Comparison of ENCODE assay signal across 21 cellular contexts in the genomic region with DNA sequence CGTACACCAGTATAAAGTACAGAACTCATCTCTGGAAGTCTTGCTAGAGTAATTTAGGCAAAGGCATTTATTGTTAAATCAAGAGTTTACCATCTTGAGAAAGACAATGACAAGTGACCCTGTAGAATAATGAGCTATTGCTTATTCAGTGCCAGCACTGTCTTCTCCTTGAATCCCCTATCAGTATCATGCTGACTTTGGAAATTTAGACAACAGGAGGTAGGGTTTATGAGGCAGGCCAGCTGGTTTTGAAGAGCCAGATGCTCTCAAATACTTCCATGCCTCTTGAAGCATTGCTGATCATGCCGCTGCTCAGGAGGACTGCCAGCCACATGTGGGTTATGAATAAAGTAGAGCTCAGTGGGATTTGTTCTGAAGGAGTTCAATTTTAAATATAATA.
DNase-seq lines count a peak whose midpoint lies in the region; ATAC-seq, FAIRE-seq and TF ChIP-seq lines count a peak whose summit lies in the region.
"Had no signal": no experiment of that assay in that cellular context is flagged by ENCODE, and none has a peak within 500 bp of the region (broad histone marks: within the 10 kb centered on the region; RNA-seq: fewer than 3 reads in every experiment).

No MANE protein-coding gene starts in this region.

- CTCF ChIA-PET in H1 (lab: Charles Lee; ENCODE audit: partially characterized antibody), result interaction anchor here (1.1 to 2.0 kb wide), 4 partner anchors 9 to 45 kb away, joined by 3 to 5 read pairs (median 4); no protein-coding TSS in a partner anchor

- TF ChIP-seq EP300 in H1 (IDR thresholded peaks at IDR 0.05; ENCODE audit: borderline replicate concordance in 1 of 2, low read depth in 2 of 2, low read length in 2 of 2), result no peak

- H3K4me3 ChIP-seq in GM23338 (no peak overlapping the region), H1 (ENCODE audit: extremely low read depth in 1 of 4, insufficient read depth in 2 of 4, low read depth in 3 of 4, low read length in 4 of 4) (no peak overlapping the region), MM.1S (ENCODE audit: low read length) (no peak overlapping the region)
- H3K4me3 ChIP-seq: GM12878, K562, MG63, Peyer's patch had no signal

- H3K27me3 ChIP-seq in GM23338 (ENCODE audit: insufficient read depth), result no peaks in the 10 kb centered on the region
- H3K27me3 ChIP-seq in H1 (replicated peaks in 1 of 4; ENCODE audit: control insufficient read depth in 3 of 4, extremely low read depth in 1 of 4, insufficient read depth in 3 of 4, low read length in 3 of 4), result peaks cover 0 to 1% (median 0%) of the 10 kb centered on the region in 4 experiments; a peak in 1 of 7 replicates
- no peaks in the 10 kb centered on the region for H3K27me3 ChIP-seq in MM.1S (replicated peaks; ENCODE audit: insufficient read depth, low read length)
- H3K27me3 ChIP-seq: MG63, Peyer's patch had no signal

- ATAC-seq in GM23338, result no peak
- ATAC-seq: CD8-positive, alpha-beta T cell; GM12878; HepG2; K562 had no signal

- no peak overlapping the region for H2AK5ac ChIP-seq in H1 (ENCODE audit: low read depth, low read length)

- H4K20me1 ChIP-seq in GM23338 (replicated peaks; ENCODE audit: insufficient read depth) (no peaks in the 10 kb centered on the region), H1 (replicated peaks in 1 of 2; ENCODE audit: control insufficient read depth in 1 of 2, insufficient read depth in 2 of 2, low read length in 2 of 2) (no peaks in the 10 kb centered on the region), MM.1S (ENCODE audit: insufficient read depth, low read length) (no peaks in the 10 kb centered on the region)

- 96% methylated on average over 2 of the region's 2 CpGs; no CpG with 5 or more reads in 1 of the 2 experiments for WGBS in H1 (ENCODE audit: extremely low coverage in 1 of 2, insufficient coverage in 1 of 2, insufficient read length in 1 of 2, insufficient replicate concordance in 2 of 2, low coverage in 1 of 2, low lambda C conversion rate in 2 of 2, missing lambda C conversion rate in 1 of 2), 2 experiments

- H3K4me2 ChIP-seq in GM23338, result no peak overlapping the region
- H3K4me2 ChIP-seq in H1 (ENCODE audit: insufficient read depth in 1 of 2, low read depth in 2 of 2, low read length in 2 of 2), result no peak overlapping the region
- no peak overlapping the region for H3K4me2 ChIP-seq in MM.1S (ENCODE audit: low read depth, low read length)

- no peaks in the 10 kb centered on the region for H3K9me2 ChIP-seq in GM23338 (ENCODE audit: insufficient read depth)
- no peaks in the 10 kb centered on the region for H3K9me2 ChIP-seq in MM.1S (replicated peaks; ENCODE audit: insufficient read depth, low read length)

- H3F3A ChIP-seq in GM23338 (replicated peaks; ENCODE audit: low read depth), result no peaks in the 10 kb centered on the region
- no peaks in the 10 kb centered on the region for H3F3A ChIP-seq in MM.1S (ENCODE audit: insufficient read depth, low read length)

- peaks cover 5% of the 10 kb centered on the region for H3K4me1 ChIP-seq in GM23338 (ENCODE audit: insufficient read depth)
- peaks cover 0 to 5% (median 0%) of the 10 kb centered on the region in 4 experiments; a peak in 1 of 7 replicates for H3K4me1 ChIP-seq in H1 (replicated peaks in 1 of 4; ENCODE audit: control insufficient read depth in 3 of 4, insufficient read depth in 4 of 4, low read length in 3 of 4)
- H3K4me1 ChIP-seq in MM.1S (ENCODE audit: low read length), result no peaks in the 10 kb centered on the region
- H3K4me1 ChIP-seq: Peyer's patch had no signal

- H3K14ac ChIP-seq in H1 (ENCODE audit: insufficient read length), result no peak overlapping the region

- H3K4ac ChIP-seq in H1 (replicated peaks; ENCODE audit: insufficient read length, low read depth, low read length), result no peak overlapping the region

- H4K8ac ChIP-seq in H1 (ENCODE audit: extremely low read depth, insufficient read depth, low read length), result no peak overlapping the region

- H3K27me3 Mint-ChIP-seq in GM23338 (ENCODE audit: insufficient read depth, low read depth, poor library complexity), result no peaks in the 10 kb centered on the region

- H3K18ac ChIP-seq in H1 (ENCODE audit: extremely low read depth, low read length), result no peak overlapping the region

- no peak overlapping the region for H4K91ac ChIP-seq in H1 (replicated peaks; ENCODE audit: insufficient read length, low read length)

- no peaks in the 10 kb centered on the region for H3K9me3 ChIP-seq in H1 (ENCODE audit: insufficient read depth in 2 of 2, low read depth in 1 of 2, low read length in 1 of 2)
- H3K9me3 ChIP-seq in MM.1S (replicated peaks; ENCODE audit: insufficient read depth, low read length), result no peaks in the 10 kb centered on the region
- H3K9me3 ChIP-seq: MG63, Peyer's patch had no signal

- H3K79me2 ChIP-seq in GM23338 (replicated peaks; ENCODE audit: insufficient read depth) (no peaks in the 10 kb centered on the region), H1 (ENCODE audit: control insufficient read depth in 1 of 2, insufficient read depth in 2 of 2, low read length in 2 of 2) (no peaks in the 10 kb centered on the region), MM.1S (ENCODE audit: low read length) (no peaks in the 10 kb centered on the region)

- H2BK120ac ChIP-seq in H1 (replicated peaks; ENCODE audit: low read depth, low read length), result no peak overlapping the region

- TF ChIP-seq CTCF in GM23338 (conservative IDR thresholded peaks at IDR 0.05; ENCODE audit: low read depth in 2 of 2) (no peak), H1 (IDR thresholded peaks at IDR 0.05; ENCODE audit: control extremely low read depth in 1 of 3, insufficient read depth in 1 of 3, low read depth in 1 of 3, low read length in 3 of 3) (no peak), MM.1S (IDR thresholded peaks at IDR 0.05; ENCODE audit: low read length) (no peak)

- no peak overlapping the region for H2BK5ac ChIP-seq in H1 (ENCODE audit: low read depth, low read length)

- H3K4me3 Mint-ChIP-seq in GM23338, result no peak overlapping the region
- H3K4me3 Mint-ChIP-seq: CD8-positive, alpha-beta T cell had no signal

- H4K5ac ChIP-seq in H1 (ENCODE audit: insufficient read length, low read depth, low read length), result no peak overlapping the region

- H2BK15ac ChIP-seq in H1 (ENCODE audit: low read length), result no peak overlapping the region

- H3K36me3 ChIP-seq in GM23338 (ENCODE audit: insufficient read depth) (no peaks in the 10 kb centered on the region), H1 (ENCODE audit: control insufficient read depth in 2 of 4, insufficient read depth in 4 of 4, low read length in 3 of 4) (no peaks in the 10 kb centered on the region), MM.1S (replicated peaks; ENCODE audit: insufficient read depth, low read length) (no peaks in the 10 kb centered on the region)
- H3K36me3 ChIP-seq: MG63, Peyer's patch had no signal

- H2AFZ ChIP-seq in GM23338 (peak overlapping the region; percentile 88), H1 (ENCODE audit: low read length) (0 out of 2 replicates have a peak overlapping the region, but pooled peaks have one; percentile 43), MM.1S (ENCODE audit: low read length) (no peak overlapping the region)

- H3K56ac ChIP-seq in H1 (replicated peaks; ENCODE audit: insufficient read length, low read depth, low read length), result no peak overlapping the region

- H3K36me3 Mint-ChIP-seq in GM23338 (ENCODE audit: low read depth), result no peaks in the 10 kb centered on the region
- H3K36me3 Mint-ChIP-seq: CD8-positive, alpha-beta T cell had no signal

- POLR2A ChIA-PET in H1 (lab: Charles Lee; ENCODE audit: partially characterized antibody), result no interaction called here

- no peak overlapping the region for H3K23ac ChIP-seq in H1 (ENCODE audit: insufficient read length)

- no peak overlapping the region for H3K27ac Mint-ChIP-seq in GM23338
- H3K27ac Mint-ChIP-seq: CD8-positive, alpha-beta T cell had no signal

- H3K27ac ChIP-seq in GM23338 (ENCODE audit: low read depth) (no peak overlapping the region), H1 (ENCODE audit: low read depth, low read length) (no peak overlapping the region), MM.1S (ENCODE audit: low read length) (no peak overlapping the region)
- H3K27ac ChIP-seq: 22Rv1, HL-60, Peyer's patch had no signal

- no peak overlapping the region for H2BK20ac ChIP-seq in H1 (ENCODE audit: low read length)

- H3K23me2 ChIP-seq in H1 (ENCODE audit: low read depth, low read length), result no peaks in the 10 kb centered on the region

- no peak for TF ChIP-seq RAD21 in H1 (IDR thresholded peaks at IDR 0.05 in 1 of 2, conservative IDR thresholded peaks at IDR 0.05 in 1 of 2; ENCODE audit: low read depth in 2 of 2, low read length in 2 of 2)

- no peaks in the 10 kb centered on the region; the same call in 2 of the 3 replicates for H3K9me3 Mint-ChIP-seq in GM23338

- no peak overlapping the region for H2BK12ac ChIP-seq in H1 (ENCODE audit: low read depth, low read length)

- no peak for TF ChIP-seq POLR2A in H1 (IDR thresholded peaks at IDR 0.05; ENCODE audit: control extremely low read depth in 1 of 2, low read depth in 2 of 2, low read length in 2 of 2)

- no peaks in the 10 kb centered on the region for H3K79me1 ChIP-seq in H1 (ENCODE audit: low read depth, low read length)

- no peak for FAIRE-seq in H1 (lab: Jason Lieb, UNC)
- FAIRE-seq: GM12878, HepG2, K562 had no signal

- DNase-seq in DMS 273 (lab: John Stamatoyannopoulos, UW; ENCODE audit: unreplicated experiment), result peak; percentile 3
- DNase-seq in DMS 273 treated with DMSO at 0.1 percent for 48 hours (lab: John Stamatoyannopoulos, UW), result no peak
- no peak for DNase-seq in GM23338 (ENCODE audit: low spot score)
- DNase-seq in NCI-H524 (lab: John Stamatoyannopoulos, UW), result peak; percentile 67 to 93
- DNase-seq in H1 (ENCODE audit: low read depth in 1 of 2, low spot score in 2 of 2), result no peak
- no peak for DNase-seq in MM.1S
- DNase-seq in COLO668 (lab: John Stamatoyannopoulos, UW; ENCODE audit: unreplicated experiment), result no peak
- DNase-seq in stimulated activated CD4-positive, alpha-beta T cell treated with anti-CD3 and anti-CD28 coated beads, Interleukin-1b, Interleukin-23, amount 100 ng/mL, for 48 hours, result no peak
- DNase-seq: C1 segment of cervical spinal cord; Calu3; CD8-positive, alpha-beta T cell; H7; MG63; NCI-H1105; NCI-H226; Peyer's patch had no signal

- no peaks in the 10 kb centered on the region; the same call in 2 of the 3 replicates for H3K4me1 Mint-ChIP-seq in GM23338

- H3K9ac ChIP-seq in H1 (replicated peaks in 1 of 4; ENCODE audit: extremely low read depth in 1 of 4, low read depth in 3 of 4, low read length in 3 of 4), result no peak overlapping the region
- H3K9ac ChIP-seq in MM.1S (ENCODE audit: low read length), result no peak overlapping the region

TF ChIP-seq in GM23338, 12 proteins besides CTCF, POLR2A, EP300 and RAD21 (continues in another document):
- no peak for TF ChIP-seq STAT1 (IDR thresholded peaks at IDR 0.05; ENCODE audit: unreplicated experiment)
- TF ChIP-seq CREB1 (CRISPR knock-in tag; IDR thresholded peaks at IDR 0.05; ENCODE audit: low read depth), result no peak
- no peak for TF ChIP-seq EZH2phosphoT487 (IDR thresholded peaks at IDR 0.05; ENCODE audit: unreplicated experiment)
- TF ChIP-seq ZNF114 (CRISPR knock-in tag; IDR thresholded peaks at IDR 0.05), result no peak

TF ChIP-seq in H1, 55 proteins besides CTCF, POLR2A, EP300 and RAD21:
- no peak for TF ChIP-seq FOSL1 (IDR thresholded peaks at IDR 0.05; ENCODE audit: insufficient read depth, low read depth, low read length)

Comparison
In these comparisons a context has a peak if more than half of its experiments do, and no peak if none do; other contexts are left out.
1. DNase-seq: peak in DMS 273 (single experiment) and NCI-H524 (2 of 2); none in DMS 273 treated with DMSO at 0.1 percent for 48 hours (single experiment), GM23338 (single experiment), H1 (0 of 2), MM.1S (single experiment), COLO668 (single experiment) and stimulated activated CD4-positive, alpha-beta T cell treated with anti-CD3 and anti-CD28 coated beads, Interleukin-1b, Interleukin-23, amount 100 ng/mL, for 48 hours (single experiment).